1 cellular context compared by ENCODE assay signal in the genomic region with DNA sequence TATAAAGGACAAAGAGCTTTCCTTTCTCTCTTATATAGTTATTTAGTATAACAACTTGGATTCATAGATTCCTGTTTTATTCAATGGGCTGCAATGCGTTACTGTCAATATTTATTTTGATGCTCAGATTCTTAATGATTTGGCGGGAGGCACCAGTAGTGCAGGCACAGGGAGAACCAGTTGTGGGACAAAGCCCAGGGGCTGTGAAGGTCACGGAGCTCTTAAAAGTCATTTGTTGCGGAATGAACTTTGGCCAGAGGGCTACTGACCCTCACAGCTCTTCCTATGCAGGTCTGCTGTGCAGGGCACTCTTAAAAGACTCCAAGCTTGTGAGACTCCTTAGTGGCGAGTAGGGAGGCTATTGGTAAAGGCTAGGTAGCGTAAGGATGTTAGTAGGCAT.
TF ChIP-seq lines count a peak whose summit lies in the region.

No MANE protein-coding gene starts in this region.

TF ChIP-seq in HepG2, 621 proteins besides CTCF, POLR2A, EP300 and RAD21 (continued from another document):
- TF ChIP-seq PAXIP1 (CRISPR knock-in tag; conservative IDR thresholded peaks at IDR 0.05) (0 out of 2 replicates have a peak, but pooled peaks have one; percentile 26), MEIS2 (CRISPR knock-in tag; IDR thresholded peaks at IDR 0.05) (no peak), ZNF746 (CRISPR knock-in tag; IDR thresholded peaks at IDR 0.05) (no peak), ZNF263 (CRISPR knock-in tag; IDR thresholded peaks at IDR 0.05) (0 out of 2 replicates have a peak, but pooled peaks have one; percentile 3), NPAS2 (CRISPR knock-in tag; IDR thresholded peaks at IDR 0.05; ENCODE audit: borderline replicate concordance) (no peak), NFE2L1 (CRISPR knock-in tag; IDR thresholded peaks at IDR 0.05; ENCODE audit: borderline replicate concordance) (no peak), GATAD2A (CRISPR knock-in tag; IDR thresholded peaks at IDR 0.05) (peak; percentile 63; the same call in 1 of the 2 replicates), ZMYM4 (CRISPR knock-in tag; IDR thresholded peaks at IDR 0.05) (peak; percentile 59; the same call in 1 of the 2 replicates), HNF4G (IDR thresholded peaks at IDR 0.05; ENCODE audit: borderline replicate concordance, low read depth, low read length) (no peak), HNF4G (CRISPR knock-in tag; IDR thresholded peaks at IDR 0.05; ENCODE audit: borderline replicate concordance, low read depth) (0 out of 2 replicates have a peak, but pooled peaks have one; percentile 37), ZFX (CRISPR knock-in tag; IDR thresholded peaks at IDR 0.05; ENCODE audit: low read depth) (no peak), ZNF780A (CRISPR knock-in tag; IDR thresholded peaks at IDR 0.05) (no peak), SALL1 (CRISPR knock-in tag; IDR thresholded peaks at IDR 0.05) (peak; percentile 51), HIVEP1 (CRISPR knock-in tag; IDR thresholded peaks at IDR 0.05) (no peak), DDIT3 (CRISPR knock-in tag; IDR thresholded peaks at IDR 0.05) (no peak), ETV6 (CRISPR knock-in tag; conservative IDR thresholded peaks at IDR 0.05) (no peak), HNF4A (CRISPR knock-in tag; IDR thresholded peaks at IDR 0.05) (peak; percentile 88), FOXP1 (IDR thresholded peaks at IDR 0.05) (no peak), FOXP1 (CRISPR knock-in tag; IDR thresholded peaks at IDR 0.05) (no peak), SOX5 (CRISPR knock-in tag; IDR thresholded peaks at IDR 0.05; ENCODE audit: borderline replicate concordance) (peak; percentile 30; the same call in 1 of the 2 replicates), MEF2D (CRISPR knock-in tag; IDR thresholded peaks at IDR 0.05) (no peak), ESRRA (CRISPR knock-in tag; IDR thresholded peaks at IDR 0.05; ENCODE audit: low read depth) (peak; percentile 98), POGZ (CRISPR knock-in tag; IDR thresholded peaks at IDR 0.05) (0 out of 2 replicates have a peak, but pooled peaks have one; percentile 25), JUNB (CRISPR knock-in tag; IDR thresholded peaks at IDR 0.05; ENCODE audit: borderline replicate concordance) (no peak), NBN (conservative IDR thresholded peaks at IDR 0.05) (no peak), ZNF513 (CRISPR knock-in tag; conservative IDR thresholded peaks at IDR 0.05) (no peak)
- TF ChIP-seq, protein P1, sequence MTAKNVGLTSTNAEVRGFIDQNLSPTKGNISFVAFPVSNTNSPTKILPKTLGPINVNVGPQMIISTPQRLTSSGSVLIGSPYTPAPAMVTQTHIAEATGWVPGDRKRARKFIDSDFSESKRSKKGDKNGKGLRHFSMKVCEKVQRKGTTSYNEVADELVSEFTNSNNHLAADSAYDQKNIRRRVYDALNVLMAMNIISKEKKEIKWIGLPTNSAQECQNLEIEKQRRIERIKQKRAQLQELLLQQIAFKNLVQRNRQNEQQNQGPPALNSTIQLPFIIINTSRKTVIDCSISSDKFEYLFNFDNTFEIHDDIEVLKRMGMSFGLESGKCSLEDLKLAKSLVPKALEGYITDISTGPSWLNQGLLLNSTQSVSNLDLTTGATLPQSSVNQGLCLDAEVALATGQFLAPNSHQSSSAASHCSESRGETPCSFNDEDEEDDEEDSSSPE (CRISPR knock-in tag; IDR thresholded peaks at IDR 0.05), result no peak
- TF ChIP-seq, protein P2, sequence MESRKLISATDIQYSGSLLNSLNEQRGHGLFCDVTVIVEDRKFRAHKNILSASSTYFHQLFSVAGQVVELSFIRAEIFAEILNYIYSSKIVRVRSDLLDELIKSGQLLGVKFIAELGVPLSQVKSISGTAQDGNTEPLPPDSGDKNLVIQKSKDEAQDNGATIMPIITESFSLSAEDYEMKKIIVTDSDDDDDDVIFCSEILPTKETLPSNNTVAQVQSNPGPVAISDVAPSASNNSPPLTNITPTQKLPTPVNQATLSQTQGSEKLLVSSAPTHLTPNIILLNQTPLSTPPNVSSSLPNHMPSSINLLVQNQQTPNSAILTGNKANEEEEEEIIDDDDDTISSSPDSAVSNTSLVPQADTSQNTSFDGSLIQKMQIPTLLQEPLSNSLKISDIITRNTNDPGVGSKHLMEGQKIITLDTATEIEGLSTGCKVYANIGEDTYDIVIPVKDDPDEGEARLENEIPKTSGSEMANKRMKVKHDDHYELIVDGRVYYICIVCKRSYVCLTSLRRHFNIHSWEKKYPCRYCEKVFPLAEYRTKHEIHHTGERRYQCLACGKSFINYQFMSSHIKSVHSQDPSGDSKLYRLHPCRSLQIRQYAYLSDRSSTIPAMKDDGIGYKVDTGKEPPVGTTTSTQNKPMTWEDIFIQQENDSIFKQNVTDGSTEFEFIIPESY (CRISPR knock-in tag; IDR thresholded peaks at IDR 0.05), result peak; percentile 98
